ENCODE assay signal across 18 cellular contexts in the genomic region with DNA sequence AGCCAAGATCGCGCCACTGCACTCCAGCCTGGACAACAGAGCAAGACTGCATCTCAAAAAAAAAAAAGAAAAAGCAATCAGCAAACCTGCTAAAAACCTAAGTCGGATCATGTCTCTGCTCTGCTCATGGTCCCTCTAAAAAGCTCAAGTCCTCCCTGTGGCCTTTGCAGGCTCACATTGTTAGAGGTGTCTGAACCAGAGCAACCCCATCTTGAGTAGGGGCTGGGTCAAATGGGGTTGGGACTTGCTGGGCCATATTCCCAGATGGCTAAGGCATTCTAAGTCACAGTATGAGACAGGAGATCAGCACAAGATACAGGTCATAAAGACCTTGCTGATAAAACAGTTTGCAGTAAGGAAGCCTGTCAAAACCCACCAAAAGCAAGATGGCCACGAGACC. TPM values are rescaled to one million over a fixed set of nuclear protein-coding genes. Genes with fewer than 3 reads are reported as not detected.
A peak's percentile ranks its signal among the peaks of the same experiment; 100 is the strongest.
DNase-seq lines count a peak whose midpoint lies in the region; ATAC-seq, FAIRE-seq and TF ChIP-seq lines count a peak whose summit lies in the region.
"Had no signal": no experiment of that assay in that cellular context is flagged by ENCODE, and none has a peak within 500 bp of the region (broad histone marks: within the 10 kb centered on the region; RNA-seq: fewer than 3 reads in every experiment).

No MANE protein-coding gene starts in this region.

- H3K79me2 ChIP-seq in GM23338 (replicated peaks; ENCODE audit: insufficient read depth) (peaks cover 92% of the 10 kb centered on the region), Loucy (ENCODE audit: insufficient read depth, low read length) (peaks cover 82% of the 10 kb centered on the region), H1 (ENCODE audit: control insufficient read depth in 1 of 2, insufficient read depth in 2 of 2, low read length in 2 of 2) (peaks cover 19 to 79% of the 10 kb centered on the region in 2 experiments), neural progenitor cell (ENCODE audit: low read depth) (peaks cover 87% of the 10 kb centered on the region)

- H3F3A ChIP-seq in GM23338 (replicated peaks; ENCODE audit: low read depth): peaks cover 50% of the 10 kb centered on the region
- no peaks in the 10 kb centered on the region; the same call in 1 of the 2 replicates for H3F3A ChIP-seq in Loucy (ENCODE audit: low read depth)
- peaks cover 55% of the 10 kb centered on the region for H3F3A ChIP-seq in neural progenitor cell (ENCODE audit: low read depth)

- intact Hi-C loops in colonic mucosa (cut with DNase I): no loop called here

- peak overlapping the region; percentile 89 for H4K91ac ChIP-seq in H1 (replicated peaks; ENCODE audit: insufficient read length, low read length)

- no peak for FAIRE-seq in H1 (lab: Jason Lieb, UNC)
- FAIRE-seq: A204.1, GM18507, HTR-8/SVneo had no signal

- H3K27ac Mint-ChIP-seq in GM23338 (0 out of 2 replicates have a peak overlapping the region, but pooled peaks have one; percentile 72), neural progenitor cell (no peak overlapping the region)

- TF ChIP-seq EP300 in H1 (IDR thresholded peaks at IDR 0.05; ENCODE audit: borderline replicate concordance in 1 of 2, low read depth in 2 of 2, low read length in 2 of 2): no peak

- peak overlapping the region; percentile 12; the same call in 1 of the 2 replicates for H2BK5ac ChIP-seq in H1 (ENCODE audit: low read depth, low read length)

- H3K9me3 Mint-ChIP-seq in GM23338 (peaks cover 3% of the 10 kb centered on the region; the same call in 2 of the 3 replicates), neural progenitor cell (no peaks in the 10 kb centered on the region)

- peaks cover 21% of the 10 kb centered on the region for H3K27me3 Mint-ChIP-seq in GM23338 (ENCODE audit: insufficient read depth, low read depth, poor library complexity)
- H3K27me3 Mint-ChIP-seq in neural progenitor cell (ENCODE audit: insufficient read depth, low read depth): peaks cover 23% of the 10 kb centered on the region

- H3K4ac ChIP-seq in H1 (replicated peaks; ENCODE audit: insufficient read length, low read depth, low read length): no peak overlapping the region

- H3K4me1 Mint-ChIP-seq in GM23338: peaks cover 58% of the 10 kb centered on the region
- H3K4me1 Mint-ChIP-seq in neural progenitor cell: peaks cover 23% of the 10 kb centered on the region

- peak overlapping the region; percentile 92 for H3K4me2 ChIP-seq in GM23338
- H3K4me2 ChIP-seq in Loucy (ENCODE audit: low read depth, low read length, poor library complexity, severe bottlenecking): peak overlapping the region; percentile 79
- H3K4me2 ChIP-seq in H1 (ENCODE audit: insufficient read depth in 1 of 2, low read depth in 2 of 2, low read length in 2 of 2): peak overlapping the region; percentile 31 to 99; a peak in 3 of 4 replicates
- no peak overlapping the region for H3K4me2 ChIP-seq in neural progenitor cell

- peaks cover 23% of the 10 kb centered on the region for H3K79me1 ChIP-seq in H1 (ENCODE audit: low read depth, low read length)

- H2AK5ac ChIP-seq in H1 (ENCODE audit: low read depth, low read length): peak overlapping the region; percentile 79

- H3K23ac ChIP-seq in H1 (ENCODE audit: insufficient read length): no peak overlapping the region

- peak overlapping the region; percentile 69 for H2BK120ac ChIP-seq in H1 (replicated peaks; ENCODE audit: low read depth, low read length)

- H3K4me3 ChIP-seq in GM23338: peak overlapping the region; percentile 94; the same call in 1 of the 2 replicates
- H3K4me3 ChIP-seq in Loucy (ENCODE audit: low read length, poor library complexity, severe bottlenecking): peak overlapping the region; percentile 77
- no peak overlapping the region for H3K4me3 ChIP-seq in H1 (ENCODE audit: extremely low read depth in 1 of 4, insufficient read depth in 2 of 4, low read depth in 3 of 4, low read length in 4 of 4)
- H3K4me3 ChIP-seq in neural progenitor cell: no peak overlapping the region
- no peak overlapping the region for H3K4me3 ChIP-seq in colonic mucosa
- H3K4me3 ChIP-seq: GM23248, HAP-1 had no signal

- peak overlapping the region; percentile 76 for H3K18ac ChIP-seq in H1 (ENCODE audit: extremely low read depth, low read length)

- H3K27ac ChIP-seq in GM23338 (ENCODE audit: low read depth): peak overlapping the region; percentile 98
- H3K27ac ChIP-seq in H1 (ENCODE audit: low read depth, low read length): no peak overlapping the region
- H3K27ac ChIP-seq in neural progenitor cell: no peak overlapping the region
- H3K27ac ChIP-seq in colonic mucosa: no peak overlapping the region
- H3K27ac ChIP-seq: GM23248 had no signal

- WGBS in H1 (ENCODE audit: extremely low coverage in 1 of 2, insufficient coverage in 1 of 2, insufficient read length in 1 of 2, insufficient replicate concordance in 2 of 2, low coverage in 1 of 2, low lambda C conversion rate in 2 of 2, missing lambda C conversion rate in 1 of 2), 2 experiments: 98% methylated on average over 4 of the region's 4 CpGs; no CpG with 5 or more reads in 1 of the 2 experiments

- H2BK20ac ChIP-seq in H1 (ENCODE audit: low read length): peak overlapping the region; percentile 97

- peak overlapping the region; percentile 98 for H2BK15ac ChIP-seq in H1 (ENCODE audit: low read length)

- peaks cover 23% of the 10 kb centered on the region for H3K23me2 ChIP-seq in H1 (ENCODE audit: low read depth, low read length)

- no peak for TF ChIP-seq POLR2A in H1 (IDR thresholded peaks at IDR 0.05; ENCODE audit: control extremely low read depth in 1 of 2, low read depth in 2 of 2, low read length in 2 of 2)

- H3K4me3 Mint-ChIP-seq in GM23338: 0 out of 3 replicates have a peak overlapping the region, but pooled peaks have one; percentile 33
- H3K4me3 Mint-ChIP-seq in neural progenitor cell: peak overlapping the region; percentile 27

- H3K9me3 ChIP-seq in Loucy (ENCODE audit: insufficient read depth, low read depth, low read length) (no peaks in the 10 kb centered on the region), H1 (ENCODE audit: insufficient read depth in 2 of 2, low read depth in 1 of 2, low read length in 1 of 2) (no peaks in the 10 kb centered on the region), neural progenitor cell (ENCODE audit: low read depth) (no peaks in the 10 kb centered on the region), colonic mucosa (no peaks in the 10 kb centered on the region)
- H3K9me3 ChIP-seq: BE2C, HAP-1 had no signal

- H3K14ac ChIP-seq in H1 (ENCODE audit: insufficient read length): no peak overlapping the region

- POLR2A ChIA-PET in H1 (lab: Charles Lee; ENCODE audit: partially characterized antibody): interaction anchor here (1.0 to 32.0 kb wide), 3 partner anchors 16 to 37 kb away, joined by 3 to 1025 read pairs (median 329); partner anchors contain the start of genes FBXO6 and MAD2L2

- no peak overlapping the region for H2AFZ ChIP-seq in GM23338
- no peak overlapping the region for H2AFZ ChIP-seq in Loucy (ENCODE audit: low read length)
- no peak overlapping the region for H2AFZ ChIP-seq in H1 (ENCODE audit: low read length)
- no peak overlapping the region for H2AFZ ChIP-seq in neural progenitor cell (replicated peaks)
- H2AFZ ChIP-seq: GM23248 had no signal

- H4K5ac ChIP-seq in H1 (ENCODE audit: insufficient read length, low read depth, low read length): no peak overlapping the region

- H3K4me1 ChIP-seq in GM23338 (ENCODE audit: insufficient read depth): peaks cover 63% of the 10 kb centered on the region
- peaks cover 56% of the 10 kb centered on the region for H3K4me1 ChIP-seq in Loucy (ENCODE audit: insufficient read depth, low read length, poor library complexity, severe bottlenecking)
- peaks cover 20 to 45% (median 29%) of the 10 kb centered on the region in 4 experiments for H3K4me1 ChIP-seq in H1 (replicated peaks in 1 of 4; ENCODE audit: control insufficient read depth in 3 of 4, insufficient read depth in 4 of 4, low read length in 3 of 4)
- peaks cover 34% of the 10 kb centered on the region for H3K4me1 ChIP-seq in neural progenitor cell
- H3K4me1 ChIP-seq in colonic mucosa: peaks cover 3% of the 10 kb centered on the region
- H3K4me1 ChIP-seq: BE2C had no signal

- no peak overlapping the region for H3K9ac ChIP-seq in Loucy (ENCODE audit: low read depth, low read length, poor library complexity, severe bottlenecking)
- H3K9ac ChIP-seq in H1 (replicated peaks in 1 of 4; ENCODE audit: extremely low read depth in 1 of 4, low read depth in 3 of 4, low read length in 3 of 4): no peak overlapping the region
- H3K9ac ChIP-seq in neural progenitor cell: no peak overlapping the region
- no peak overlapping the region for H3K9ac ChIP-seq in colonic mucosa (ENCODE audit: low read depth in 2 of 2, low read length in 2 of 2)
- H3K9ac ChIP-seq: GM23248 had no signal

- H3K9me2 ChIP-seq in GM23338 (ENCODE audit: insufficient read depth) (no peaks in the 10 kb centered on the region), Loucy (replicated peaks; ENCODE audit: low read depth, low read length) (no peaks in the 10 kb centered on the region)

- H4K8ac ChIP-seq in H1 (ENCODE audit: extremely low read depth, insufficient read depth, low read length): no peak overlapping the region

- H3K56ac ChIP-seq in H1 (replicated peaks; ENCODE audit: insufficient read length, low read depth, low read length): no peak overlapping the region

- DNase-seq in GM23338 (ENCODE audit: low spot score) (no peak), H1 (ENCODE audit: low read depth in 1 of 2, low spot score in 2 of 2) (no peak), neural progenitor cell (ENCODE audit: low spot score) (no peak), mesenteric fat pad (ENCODE audit: low spot score) (no peak), colonic mucosa (no peak), GM19240 (ENCODE audit: insufficient read length, low spot score) (no peak)
- DNase-seq: BE2C, Calu3, DMS 273 treated with DMSO at 0.1 percent for 48 hours, GM23248, IMR-90, KG1 had no signal

- CTCF ChIA-PET in H1 (lab: Charles Lee; ENCODE audit: partially characterized antibody): interaction anchor here (1.1 to 21.6 kb wide), 3 partner anchors 19 to 31 kb away, joined by 3 to 266 read pairs (median 3); no protein-coding TSS in a partner anchor

- H3K27me3 ChIP-seq in GM23338 (ENCODE audit: insufficient read depth) (no peaks in the 10 kb centered on the region), Loucy (ENCODE audit: insufficient read depth, low read length, poor library complexity, severe bottlenecking) (no peaks in the 10 kb centered on the region), H1 (replicated peaks in 1 of 4; ENCODE audit: control insufficient read depth in 3 of 4, extremely low read depth in 1 of 4, insufficient read depth in 3 of 4, low read length in 3 of 4) (peaks cover 0 to 2% (median 0%) of the 10 kb centered on the region in 4 experiments; a peak in 2 of 7 replicates), neural progenitor cell (peaks cover 11% of the 10 kb centered on the region), colonic mucosa (peaks cover 32% of the 10 kb centered on the region)

- H3K36me3 ChIP-seq in GM23338 (ENCODE audit: insufficient read depth) (no peaks in the 10 kb centered on the region), Loucy (ENCODE audit: insufficient read depth, low read length) (no peaks in the 10 kb centered on the region), H1 (ENCODE audit: control insufficient read depth in 2 of 4, insufficient read depth in 4 of 4, low read length in 3 of 4) (peaks cover 0 to 15% (median 0%) of the 10 kb centered on the region in 4 experiments; a peak in 2 of 8 replicates), neural progenitor cell (no peaks in the 10 kb centered on the region), colonic mucosa (no peaks in the 10 kb centered on the region)
- H3K36me3 ChIP-seq: BE2C, HAP-1 had no signal

- H4K20me1 ChIP-seq in GM23338 (replicated peaks; ENCODE audit: insufficient read depth) (peaks cover 7% of the 10 kb centered on the region), Loucy (ENCODE audit: insufficient read depth, low read length, poor library complexity, severe bottlenecking) (no peaks in the 10 kb centered on the region), H1 (replicated peaks in 1 of 2; ENCODE audit: control insufficient read depth in 1 of 2, insufficient read depth in 2 of 2, low read length in 2 of 2) (peaks cover 3 to 12% of the 10 kb centered on the region in 2 experiments), neural progenitor cell (ENCODE audit: low read depth) (peaks cover 53% of the 10 kb centered on the region)

- peaks cover 39% of the 10 kb centered on the region for H3K36me3 Mint-ChIP-seq in GM23338 (ENCODE audit: low read depth)
- no peaks in the 10 kb centered on the region for H3K36me3 Mint-ChIP-seq in neural progenitor cell

- peak overlapping the region; percentile 82 for H2BK12ac ChIP-seq in H1 (ENCODE audit: low read depth, low read length)

- no peak for ATAC-seq in GM23338
- no peak for ATAC-seq in HG03108 (IDR thresholded peaks at IDR 0.05; ENCODE audit: unreplicated experiment)

- TF ChIP-seq CTCF in GM23338 (conservative IDR thresholded peaks at IDR 0.05; ENCODE audit: low read depth in 2 of 2) (no peak), Loucy (conservative IDR thresholded peaks at IDR 0.05; ENCODE audit: low read length) (no peak), H1 (IDR thresholded peaks at IDR 0.05; ENCODE audit: control extremely low read depth in 1 of 3, insufficient read depth in 1 of 3, low read depth in 1 of 3, low read length in 3 of 3) (no peak), neural progenitor cell (IDR thresholded peaks at IDR 0.05) (no peak), colonic mucosa (IDR thresholded peaks at IDR 0.05) (no peak)

- no peak for TF ChIP-seq RAD21 in H1 (IDR thresholded peaks at IDR 0.05 in 1 of 2, conservative IDR thresholded peaks at IDR 0.05 in 1 of 2; ENCODE audit: low read depth in 2 of 2, low read length in 2 of 2)

RNA-seq across cellular contexts. Expression of gene DRAXIN, which starts 3.0 kb away (rescaled TPM):
- 22.6 and 23.0 TPM in 2 replicates for total RNA-seq in GM23338 (2014; rRNA removed; shearing (Covaris generic))
- 7.4 and 7.6 TPM in 2 replicates for polyA plus RNA-seq in GM23338 (2016; fragmentation: Nextera tagmentation; extraction: Ambion mirVana)
- total RNA-seq in H1 (2021; fragmentation: NEBNext Ultra II Directional; extraction: Animal tissue kit (Norgen Biotek cat#: 25700)): 17.6 and 18.9 TPM in 2 replicates
- 4.6 and 4.8 TPM in 2 replicates for polyA plus RNA-seq in H1 (2011; rRNA removed)
- 5.0 TPM for polyA plus RNA-seq in H1 (2011; cell fraction: cytosol; rRNA removed)
- polyA plus RNA-seq in H1 (2011; cell fraction: nucleus; rRNA removed): 5.7 TPM
- 9.5 to 11.2 TPM (median 10.4 TPM) in 4 replicates for polyA plus RNA-seq in H1 (2012, experiment 1 of 2)
- polyA plus RNA-seq in H1 (2012, experiment 2 of 2): 10.6 TPM
- polyA plus RNA-seq in H1 (2013, experiment 1 of 2): 16.0 TPM
- 18.1 TPM for polyA plus RNA-seq in H1 (2013, experiment 2 of 2)
- 8.4 and 9.0 TPM in 2 replicates for polyA minus RNA-seq in H1 (2011; rRNA and poly(A)+ RNA removed)
- 6.7 TPM for polyA minus RNA-seq in H1 (2011; cell fraction: cytosol; rRNA and poly(A)+ RNA removed)
- 4.6 TPM for polyA minus RNA-seq in H1 (2011; cell fraction: nucleus; rRNA and poly(A)+ RNA removed)
- 27.1 and 31.3 TPM in 2 replicates for total RNA-seq in neural progenitor cell (ENCODE audit: low replicate concordance)
- total RNA-seq in mesenteric fat pad: not detected
- under 1 TPM; 0.05 TPM for total RNA-seq in colonic mucosa
- total RNA-seq: Calu3 had no signal

RNA-seq across cellular contexts. Expression of gene MAD2L2, which starts 7.6 kb away (rescaled TPM):
- total RNA-seq in GM23338 (2014; rRNA removed; shearing (Covaris generic)): 474 and 552 TPM in 2 replicates
- 478 and 498 TPM in 2 replicates for polyA plus RNA-seq in GM23338 (2016; fragmentation: Nextera tagmentation; extraction: Ambion mirVana)
- total RNA-seq in H1 (2021; fragmentation: NEBNext Ultra II Directional; extraction: Animal tissue kit (Norgen Biotek cat#: 25700)): 310 and 314 TPM in 2 replicates
- polyA plus RNA-seq in H1 (2011; rRNA removed): 469 and 710 TPM in 2 replicates
- polyA plus RNA-seq in H1 (2011; cell fraction: cytosol; rRNA removed): 618 TPM
- polyA plus RNA-seq in H1 (2011; cell fraction: nucleus; rRNA removed): 791 TPM
- polyA plus RNA-seq in H1 (2012, experiment 1 of 2): 284 to 411 TPM (median 375 TPM) in 4 replicates
- 511 TPM for polyA plus RNA-seq in H1 (2012, experiment 2 of 2)
- 239 TPM for polyA plus RNA-seq in H1 (2013, experiment 1 of 2)
- 240 TPM for polyA plus RNA-seq in H1 (2013, experiment 2 of 2)
- polyA minus RNA-seq in H1 (2011; rRNA and poly(A)+ RNA removed): 212 and 312 TPM in 2 replicates
- 182 TPM for polyA minus RNA-seq in H1 (2011; cell fraction: cytosol; rRNA and poly(A)+ RNA removed)
- 206 TPM for polyA minus RNA-seq in H1 (2011; cell fraction: nucleus; rRNA and poly(A)+ RNA removed)
- 108 and 164 TPM in 2 replicates for total RNA-seq in neural progenitor cell (ENCODE audit: low replicate concordance)
- total RNA-seq in mesenteric fat pad: 25.1 TPM
- total RNA-seq in colonic mucosa: 10 to 100 TPM in 1 of 2 donors, 1 to 10 TPM in 1; 8.5 to 12.4 TPM

RNA-seq across cellular contexts. Expression of gene FBXO6, which starts 24.5 kb away (rescaled TPM):
- 0.58 and 0.90 TPM in 2 replicates for total RNA-seq in GM23338 (2014; rRNA removed; shearing (Covaris generic))
- polyA plus RNA-seq in GM23338 (2016; fragmentation: Nextera tagmentation; extraction: Ambion mirVana) (0.40 and 0.89 TPM in 2 replicates), H1 (2011; rRNA removed) (0.86 and 1.2 TPM in 2 replicates)
- 0.29 and 0.54 TPM in 2 replicates for total RNA-seq in H1 (2021; fragmentation: NEBNext Ultra II Directional; extraction: Animal tissue kit (Norgen Biotek cat#: 25700))
- 0.76 TPM for polyA plus RNA-seq in H1 (2011; cell fraction: cytosol; rRNA removed)
- 0.53 TPM for polyA plus RNA-seq in H1 (2011; cell fraction: nucleus; rRNA removed)
- polyA plus RNA-seq in H1 (2012, experiment 1 of 2): 0.69 to 1.1 TPM (median 1.0 TPM) in 4 replicates
- 0.62 TPM for polyA plus RNA-seq in H1 (2012, experiment 2 of 2)
- polyA plus RNA-seq in H1 (2013, experiment 1 of 2): 0.47 TPM
- 0.39 TPM for polyA plus RNA-seq in H1 (2013, experiment 2 of 2)
- 0.19 and 0.32 TPM in 2 replicates for polyA minus RNA-seq in H1 (2011; rRNA and poly(A)+ RNA removed)
- polyA minus RNA-seq in H1 (2011; cell fraction: cytosol; rRNA and poly(A)+ RNA removed): not detected
- not detected for polyA minus RNA-seq in H1 (2011; cell fraction: nucleus; rRNA and poly(A)+ RNA removed)
- total RNA-seq in neural progenitor cell (ENCODE audit: low replicate concordance) (1.2 and 1.7 TPM in 2 replicates), mesenteric fat pad (11.2 TPM), colonic mucosa (10 to 100 TPM in 1 of 2 donors, 1 to 10 TPM in 1; 9.2 to 12.4 TPM)

RNA-seq across cellular contexts. Expression of gene FBXO44, which starts 33.8 kb away (rescaled TPM):
- 28.9 and 30.8 TPM in 2 replicates for total RNA-seq in GM23338 (2014; rRNA removed; shearing (Covaris generic))
- 22.0 and 22.3 TPM in 2 replicates for polyA plus RNA-seq in GM23338 (2016; fragmentation: Nextera tagmentation; extraction: Ambion mirVana)
- 27.2 and 29.2 TPM in 2 replicates for total RNA-seq in H1 (2021; fragmentation: NEBNext Ultra II Directional; extraction: Animal tissue kit (Norgen Biotek cat#: 25700))
- 27.0 and 43.0 TPM in 2 replicates for polyA plus RNA-seq in H1 (2011; rRNA removed)
- 42.8 TPM for polyA plus RNA-seq in H1 (2011; cell fraction: cytosol; rRNA removed)
- polyA plus RNA-seq in H1 (2011; cell fraction: nucleus; rRNA removed): 137 TPM
- polyA plus RNA-seq in H1 (2012, experiment 1 of 2): 21.1 to 33.1 TPM (median 30.9 TPM) in 4 replicates
- polyA plus RNA-seq in H1 (2012, experiment 2 of 2): 19.3 TPM
- polyA plus RNA-seq in H1 (2013, experiment 1 of 2): 23.1 TPM
- polyA plus RNA-seq in H1 (2013, experiment 2 of 2): 21.5 TPM
- 12.6 and 15.0 TPM in 2 replicates for polyA minus RNA-seq in H1 (2011; rRNA and poly(A)+ RNA removed)
- 17.6 TPM for polyA minus RNA-seq in H1 (2011; cell fraction: cytosol; rRNA and poly(A)+ RNA removed)
- 37.9 TPM for polyA minus RNA-seq in H1 (2011; cell fraction: nucleus; rRNA and poly(A)+ RNA removed)
- total RNA-seq in neural progenitor cell (ENCODE audit: low replicate concordance): 5.3 and 18.2 TPM in 2 replicates
- total RNA-seq in mesenteric fat pad: 12.1 TPM
- total RNA-seq in colonic mucosa: 1 to 10 TPM; 5.3 to 7.5 TPM

RNA-seq across cellular contexts. Expression of gene FBXO2, which starts 34.3 kb away (rescaled TPM):
- 44.4 and 45.4 TPM in 2 replicates for total RNA-seq in GM23338 (2014; rRNA removed; shearing (Covaris generic))
- polyA plus RNA-seq in GM23338 (2016; fragmentation: Nextera tagmentation; extraction: Ambion mirVana) (84.6 and 86.7 TPM in 2 replicates), H1 (2011; rRNA removed) (57.9 and 99.1 TPM in 2 replicates)
- total RNA-seq in H1 (2021; fragmentation: NEBNext Ultra II Directional; extraction: Animal tissue kit (Norgen Biotek cat#: 25700)): 51.3 and 55.5 TPM in 2 replicates
- polyA plus RNA-seq in H1 (2011; cell fraction: cytosol; rRNA removed): 107 TPM
- polyA plus RNA-seq in H1 (2011; cell fraction: nucleus; rRNA removed): 78.1 TPM
- polyA plus RNA-seq in H1 (2012, experiment 1 of 2): 53.7 to 82.0 TPM (median 66.2 TPM) in 4 replicates
- polyA plus RNA-seq in H1 (2012, experiment 2 of 2): 45.2 TPM
- polyA plus RNA-seq in H1 (2013, experiment 1 of 2): 38.0 TPM
- 39.6 TPM for polyA plus RNA-seq in H1 (2013, experiment 2 of 2)
- polyA minus RNA-seq in H1 (2011; rRNA and poly(A)+ RNA removed): 7.6 and 11.2 TPM in 2 replicates
- polyA minus RNA-seq in H1 (2011; cell fraction: cytosol; rRNA and poly(A)+ RNA removed): 19.2 TPM
- 17.7 TPM for polyA minus RNA-seq in H1 (2011; cell fraction: nucleus; rRNA and poly(A)+ RNA removed)
- total RNA-seq in neural progenitor cell (ENCODE audit: low replicate concordance) (0.56 and 7.3 TPM in 2 replicates), mesenteric fat pad (0.71 TPM), colonic mucosa (1 to 10 TPM; 1.2 TPM)

Comparison
In these comparisons a context has a peak if more than half of its experiments do, and no peak if none do; other contexts are left out.
1. H3K4me3 ChIP-seq: peak in GM23338 (single experiment) and Loucy (single experiment); none in H1 (0 of 4), neural progenitor cell (single experiment) and colonic mucosa (single experiment).
2. RNA of gene DRAXIN, which starts 3.0 kb away (total RNA-seq): 27.1 to 31.3 TPM in neural progenitor cell, 22.6 to 23.0 TPM in GM23338 and 17.6 to 18.9 TPM in H1; 0.05 TPM in colonic mucosa and not detected in mesenteric fat pad (single experiment); every median in the first group is over 10 times any median in the second.